In genomic region chrX:136765957-136766356, GRCh38 we compare ENCODE assay signal across 15 cellular contexts. TPM values are rescaled to one million over a fixed set of nuclear protein-coding genes. Genes with fewer than 3 reads are reported as not detected.
DNase-seq lines count a peak whose midpoint lies in the region; ATAC-seq, FAIRE-seq and TF ChIP-seq lines count a peak whose summit lies in the region.
"Had no signal": no experiment of that assay in that cellular context is flagged by ENCODE, and none has a peak within 500 bp of the region (broad histone marks: within the 10 kb centered on the region; RNA-seq: fewer than 3 reads in every experiment).

No MANE protein-coding gene starts in this region.

- peaks cover 6 to 22% of the 10 kb centered on the region in 2 donors for H3K36me3 Mint-ChIP-seq in CD4-positive, alpha-beta memory T cell
- H3K36me3 Mint-ChIP-seq in astrocyte (ENCODE audit: low read depth, unreplicated experiment) (no peaks in the 10 kb centered on the region), naive B cell (no peaks in the 10 kb centered on the region)

- peaks cover 76% of the 10 kb centered on the region for H3K4me1 ChIP-seq in CD4-positive, alpha-beta memory T cell (ENCODE audit: insufficient read depth, low read length)
- peaks cover 13% of the 10 kb centered on the region for H3K4me1 ChIP-seq in astrocyte (ENCODE audit: insufficient read depth, low read length)
- peaks cover 5% of the 10 kb centered on the region for H3K4me1 ChIP-seq in mucosa of descending colon (ENCODE audit: low read depth)
- no peaks in the 10 kb centered on the region for H3K4me1 ChIP-seq in thyroid gland

- H3K9ac ChIP-seq in astrocyte (ENCODE audit: low read length), result no peak overlapping the region

- POLR2A ChIA-PET in CD4-positive, alpha-beta memory T cell (lab: Charles Lee; ENCODE audit: partially characterized antibody), result interaction anchor here (0.7 to 6.4 kb wide), 7 partner anchors 14 to 156 kb away, joined by 3 to 66 read pairs (median 3); partner anchors contain the start of genes ARHGEF6 and RBMX

- H3K27ac Mint-ChIP-seq in CD4-positive, alpha-beta memory T cell, result peak overlapping the region; percentile 18 to 80 (median 71)
- H3K27ac Mint-ChIP-seq in astrocyte (ENCODE audit: unreplicated experiment) (no peak overlapping the region), naive B cell (no peak overlapping the region)

- no peak for ATAC-seq in naive B cell (ENCODE audit: low read depth in 2 of 2)
- ATAC-seq in mucosa of descending colon, result no peak

- H3K27ac ChIP-seq in CD4-positive, alpha-beta memory T cell (ENCODE audit: low read depth, low read length), result peak overlapping the region; percentile 38
- no peak overlapping the region for H3K27ac ChIP-seq in astrocyte (ENCODE audit: low read depth, low read length)
- no peak overlapping the region for H3K27ac ChIP-seq in thyroid gland
- H3K27ac ChIP-seq: HL-60 had no signal

- CTCF ChIA-PET in CD4-positive, alpha-beta memory T cell (lab: Charles Lee; ENCODE audit: partially characterized antibody), result interaction anchor here (0.7 to 1.7 kb wide), 6 partner anchors 12 to 159 kb away, joined by 3 to 5 read pairs (median 3); no protein-coding TSS in a partner anchor

- peaks cover 35 to 63% (median 48%) of the 10 kb centered on the region in 4 donors for H3K4me1 Mint-ChIP-seq in CD4-positive, alpha-beta memory T cell
- H3K4me1 Mint-ChIP-seq in astrocyte (ENCODE audit: low read depth, unreplicated experiment) (peaks cover 7% of the 10 kb centered on the region), naive B cell (peaks cover 19 to 55% (median 35%) of the 10 kb centered on the region in 3 donors)

- no peaks in the 10 kb centered on the region for H3K79me2 ChIP-seq in astrocyte (ENCODE audit: insufficient read depth, low read length)

- TF ChIP-seq CTCF in astrocyte (IDR thresholded peaks at IDR 0.05; ENCODE audit: insufficient read depth, low read depth, low read length) (no peak), mucosa of descending colon (IDR thresholded peaks at IDR 0.05) (no peak), thyroid gland (IDR thresholded peaks at IDR 0.05) (no peak)

- H3K9me3 ChIP-seq in CD4-positive, alpha-beta memory T cell (ENCODE audit: control insufficient read depth in 1 of 2, low read length in 2 of 2), result no peaks in the 10 kb centered on the region
- H3K9me3 ChIP-seq in astrocyte (ENCODE audit: insufficient read depth, low read depth, low read length) (no peaks in the 10 kb centered on the region), mucosa of descending colon (no peaks in the 10 kb centered on the region), thyroid gland (no peaks in the 10 kb centered on the region)

- no peak for FAIRE-seq in astrocyte (lab: Jason Lieb, UNC)
- FAIRE-seq: bronchial epithelial cell, frontal cortex had no signal

- no peaks in the 10 kb centered on the region for H4K20me1 ChIP-seq in astrocyte (ENCODE audit: insufficient read depth, low read length)

- no peaks in the 10 kb centered on the region for H3K9me3 Mint-ChIP-seq in CD4-positive, alpha-beta memory T cell
- H3K9me3 Mint-ChIP-seq in astrocyte (ENCODE audit: unreplicated experiment) (no peaks in the 10 kb centered on the region), naive B cell (no peaks in the 10 kb centered on the region)

- no peaks in the 10 kb centered on the region for H3K27me3 ChIP-seq in CD4-positive, alpha-beta memory T cell (ENCODE audit: insufficient read depth, low read length)
- H3K27me3 ChIP-seq in astrocyte (ENCODE audit: insufficient read depth, low read length), result no peaks in the 10 kb centered on the region
- H3K27me3 ChIP-seq in thyroid gland, result no peaks in the 10 kb centered on the region

- H3K27me3 Mint-ChIP-seq in CD4-positive, alpha-beta memory T cell, result no peaks in the 10 kb centered on the region
- H3K27me3 Mint-ChIP-seq in astrocyte (ENCODE audit: low read depth, unreplicated experiment) (no peaks in the 10 kb centered on the region), naive B cell (no peaks in the 10 kb centered on the region)

- peak overlapping the region; percentile 22 to 81 (median 71) for H3K4me3 Mint-ChIP-seq in CD4-positive, alpha-beta memory T cell
- H3K4me3 Mint-ChIP-seq in astrocyte (ENCODE audit: unreplicated experiment), result peak overlapping the region; percentile 78
- H3K4me3 Mint-ChIP-seq in naive B cell, result peak overlapping the region in 7 of 8 donors; percentile 48 to 86 (median 76)

- DNase-seq in CD4-positive, alpha-beta memory T cell, result no peak
- DNase-seq in HCEC 1CT, result peak; percentile 29
- DNase-seq in astrocyte (ENCODE audit: low read depth), result no peak
- DNase-seq in naive B cell, result no peak
- no peak for DNase-seq in NCI-H2196 treated with DMSO at 0.1 percent for 48 hours (lab: John Stamatoyannopoulos, UW; ENCODE audit: unreplicated experiment)
- DNase-seq in mucosa of descending colon, result no peak
- no peak for DNase-seq in thyroid gland
- DNase-seq in T-helper 9 cell, result no peak
- DNase-seq: activated CD4-positive, alpha-beta T cell treated with anti-CD3 and anti-CD28 coated beads for 48 hours; mammary epithelial cell; NCI-H1417 treated with DMSO at 0.1 percent for 48 hours; stimulated activated CD4-positive, alpha-beta T cell treated with anti-CD3 and anti-CD28 coated beads, Interleukin-15, amount 100 ng/mL, for 24 hours had no signal

- intact Hi-C loops in CD4-positive, alpha-beta memory T cell (cut with micrococcal nuclease), result loop anchor here (5.0 kb wide), 1 partner anchor 46 kb away; no protein-coding TSS in a partner anchor
- intact Hi-C loops in mucosa of descending colon (cut with DNase I, micrococcal nuclease), result no loop called here
- intact Hi-C loops in thyroid gland (cut with DNase I), result loop anchor here (5.0 kb wide), 1 partner anchor 51 kb away; no protein-coding TSS in a partner anchor

- H3K4me2 ChIP-seq in astrocyte (ENCODE audit: low read length), result peak overlapping the region; percentile 30

- no peaks in the 10 kb centered on the region for H3K36me3 ChIP-seq in CD4-positive, alpha-beta memory T cell (ENCODE audit: insufficient read depth, low read length)
- no peaks in the 10 kb centered on the region for H3K36me3 ChIP-seq in astrocyte (ENCODE audit: insufficient read depth, low read length)
- H3K36me3 ChIP-seq in mucosa of descending colon (ENCODE audit: low read depth), result no peaks in the 10 kb centered on the region
- no peaks in the 10 kb centered on the region for H3K36me3 ChIP-seq in thyroid gland

- no peak overlapping the region for H3K4me3 ChIP-seq in CD4-positive, alpha-beta memory T cell (ENCODE audit: low read length in 2 of 2)
- H3K4me3 ChIP-seq in astrocyte (ENCODE audit: insufficient read depth, low read depth, low read length) (no peak overlapping the region), mucosa of descending colon (no peak overlapping the region), thyroid gland (replicated peaks in 1 of 3) (no peak overlapping the region)

- no peak overlapping the region for H2AFZ ChIP-seq in astrocyte (ENCODE audit: low read depth, low read length)

- TF ChIP-seq POLR2A in thyroid gland (IDR thresholded peaks at IDR 0.05), result no peak

RNA-seq across cellular contexts. Expression of gene ARHGEF6, which starts 14.8 kb away (rescaled TPM):
- 10 to 100 TPM; 81.3 to 83.4 TPM for total RNA-seq in CD4-positive, alpha-beta memory T cell
- polyA plus RNA-seq in CD4-positive, alpha-beta memory T cell, result 10 to 100 TPM; 77.7 to 86.1 TPM
- total RNA-seq in astrocyte, result 4.7 and 6.1 TPM in 2 replicates
- 10 to 100 TPM; 43.9 to 57.0 (median 51.4) TPM for polyA plus RNA-seq in naive B cell (ENCODE audit: low read depth in 6 of 6)
- total RNA-seq in mucosa of descending colon, result 10 to 100 TPM in 1 of 3 donors, 1 to 10 TPM in 2; 2.8 to 17.2 (median 6.6) TPM
- 10 to 100 TPM in 1 of 4 donors, 1 to 10 TPM in 3; 3.5 to 12.0 (median 6.4) TPM for total RNA-seq in thyroid gland

Comparison
In these comparisons a context has a peak if more than half of its experiments do, and no peak if none do; other contexts are left out.
1. H3K27ac Mint-ChIP-seq: peak in CD4-positive, alpha-beta memory T cell (7 of 7); none in astrocyte (single experiment) and naive B cell (0 of 6).
2. RNA of gene ARHGEF6, which starts 14.8 kb away (total RNA-seq): 81.3 to 83.4 TPM in CD4-positive, alpha-beta memory T cell; 3.5 to 12.0 TPM in thyroid gland, 2.8 to 17.2 TPM in mucosa of descending colon and 4.7 to 6.1 TPM in astrocyte; every median in the first group is over 4 times any median in the second.
3. intact Hi-C loops: an anchor here in CD4-positive, alpha-beta memory T cell (5.0 kb wide) and thyroid gland (5.0 kb wide); none called in mucosa of descending colon.
4. Peak in every context shown above with its lines, with median percentiles within 50 percentile points of each other: H3K4me3 Mint-ChIP-seq.